In the genomic region with DNA sequence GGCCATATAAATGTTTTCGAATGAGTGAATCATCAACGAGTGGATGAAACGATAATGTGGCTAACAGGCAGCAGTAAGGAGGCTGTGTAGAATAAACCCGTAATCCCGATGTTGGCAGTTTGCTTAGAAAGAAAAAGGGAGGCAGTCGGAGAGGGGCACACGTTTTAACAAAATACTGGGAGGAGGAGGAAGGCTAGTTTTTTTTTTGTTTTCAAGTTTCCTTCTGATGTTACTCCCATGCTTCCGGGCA, we compare ENCODE assay signal across 8 cellular contexts. TPM values are rescaled to one million over a fixed set of nuclear protein-coding genes. Genes with fewer than 3 reads are reported as not detected.
DNase-seq lines count a peak whose midpoint lies in the region; ATAC-seq and TF ChIP-seq lines count a peak whose summit lies in the region.

No MANE protein-coding gene starts in this region.

- peaks cover 19% of the 10 kb centered on the region for H3K79me2 ChIP-seq in neural cell (replicated peaks; ENCODE audit: insufficient read depth, low read length)

- peak overlapping the region; percentile 62 for H3K9ac ChIP-seq in neural cell (ENCODE audit: low read length)

- H3K27ac Mint-ChIP-seq in CD4-positive, alpha-beta T cell: peak overlapping the region; percentile 93

- H3K9me3 Mint-ChIP-seq in CD4-positive, alpha-beta T cell: no peaks in the 10 kb centered on the region

- no peak for TF ChIP-seq CTCF in CD4-positive, alpha-beta T cell (IDR thresholded peaks at IDR 0.05)
- TF ChIP-seq CTCF in NB4 (IDR thresholded peaks at IDR 0.05; ENCODE audit: low read depth, low read length) (no peak), neural cell (IDR thresholded peaks at IDR 0.05; ENCODE audit: poor library complexity, severe bottlenecking) (no peak)

- H3K36me3 ChIP-seq in ectodermal cell (ENCODE audit: control insufficient read depth, insufficient read depth, low read length) (peaks cover 5% of the 10 kb centered on the region), neural cell (ENCODE audit: insufficient read depth, low read length) (no peaks in the 10 kb centered on the region)

- H3K4me3 ChIP-seq in NB4 (ENCODE audit: low read depth, low read length) (peak overlapping the region; percentile 96), ectodermal cell (ENCODE audit: insufficient read depth, low read depth, low read length) (peak overlapping the region; percentile 84), neural cell (ENCODE audit: low read length) (peak overlapping the region; percentile 100)

- H3K36me3 Mint-ChIP-seq in CD4-positive, alpha-beta T cell (ENCODE audit: low read depth): peaks cover 30% of the 10 kb centered on the region

- TF ChIP-seq EP300 in neural cell (conservative IDR thresholded peaks at IDR 0.05; ENCODE audit: poor library complexity, severe bottlenecking): no peak

- H4K20me1 ChIP-seq in neural cell (ENCODE audit: insufficient read depth): no peaks in the 10 kb centered on the region

- CTCF ChIA-PET in CD4-positive, alpha-beta T cell (lab: Charles Lee): interaction anchor here (0.9 to 1.8 kb wide), 2 partner anchors 14 to 365 kb away, joined by 3 to 6 read pairs; no protein-coding TSS in a partner anchor

- POLR2A ChIA-PET in CD4-positive, alpha-beta T cell (lab: Charles Lee): interaction anchor here (0.7 to 1.3 kb wide), 12 partner anchors 12 to 1045 kb away, joined by 3 to 8 read pairs (median 4); partner anchors contain the start of genes FBXO11 and MSH6

- no peaks in the 10 kb centered on the region for H3F3A ChIP-seq in neural cell (ENCODE audit: insufficient read depth, low read length, poor library complexity, severe bottlenecking)

- no peaks in the 10 kb centered on the region for H3K27me3 Mint-ChIP-seq in CD4-positive, alpha-beta T cell

- H3K4me3 Mint-ChIP-seq in CD4-positive, alpha-beta T cell: peak overlapping the region; percentile 99

- H3K9me3 ChIP-seq in CD4-positive, alpha-beta T cell (ENCODE audit: control insufficient read depth, low read length): no peaks in the 10 kb centered on the region
- H3K9me3 ChIP-seq in ectodermal cell (ENCODE audit: control insufficient read depth, low read length) (no peaks in the 10 kb centered on the region), neural cell (ENCODE audit: low read length) (no peaks in the 10 kb centered on the region)

- no peaks in the 10 kb centered on the region for H3K4me1 ChIP-seq in ectodermal cell (ENCODE audit: control insufficient read depth, insufficient read depth, low read length)

- TF ChIP-seq POLR2A in NB4 (IDR thresholded peaks at IDR 0.05; ENCODE audit: extremely low read depth, insufficient read length): no peak

- H3K4me2 ChIP-seq in neural cell (ENCODE audit: low read length): peak overlapping the region; percentile 50

- no peak for DNase-seq in CD4-positive, alpha-beta T cell
- DNase-seq in NB4 (ENCODE audit: low read depth) (no peak), NCI-H524 (lab: John Stamatoyannopoulos, UW) (no peak), epidermal melanocyte (ENCODE audit: insufficient read length, low spot score) (no peak), ureter (ENCODE audit: low spot score) (no peak), retina (no peak)

- no peak for TF ChIP-seq RAD21 in neural cell (conservative IDR thresholded peaks at IDR 0.05)

- H3K9me2 ChIP-seq in neural cell (ENCODE audit: insufficient read depth, low read length): no peaks in the 10 kb centered on the region

- peak; percentile 0 for ATAC-seq in CD4-positive, alpha-beta T cell (ENCODE audit: poor library complexity)

- 10 to 12% methylated on average over 8 of the region's 8 CpGs for WGBS in ectodermal cell, 2 experiments

- H3K27me3 ChIP-seq in CD4-positive, alpha-beta T cell (ENCODE audit: control insufficient read depth, insufficient read depth, low read length): no peaks in the 10 kb centered on the region
- H3K27me3 ChIP-seq in ectodermal cell (ENCODE audit: control insufficient read depth, insufficient read depth, low read length, poor library complexity, severe bottlenecking): no peaks in the 10 kb centered on the region
- no peaks in the 10 kb centered on the region for H3K27me3 ChIP-seq in neural cell (ENCODE audit: insufficient read depth, low read depth, low read length)

- peaks cover 37% of the 10 kb centered on the region for H3K4me1 Mint-ChIP-seq in CD4-positive, alpha-beta T cell (ENCODE audit: low read depth)

- peak overlapping the region; percentile 48 for H2AFZ ChIP-seq in neural cell (ENCODE audit: low read depth, low read length)

- intact Hi-C loops in CD4-positive, alpha-beta T cell (cut with DNase I, micrococcal nuclease): loop anchor here in 1 of 2 experiments (2.0 to 10.0 kb wide), 3 partner anchors 380 to 1032 kb away; partner anchors contain the start of genes MCFD2 and MSH6

- H3K27ac ChIP-seq in CD4-positive, alpha-beta T cell (ENCODE audit: low read depth, low read length): peak overlapping the region; percentile 26
- H3K27ac ChIP-seq in ectodermal cell (ENCODE audit: insufficient read depth, low read depth, low read length, poor library complexity, severe bottlenecking): peak overlapping the region; percentile 63
- H3K27ac ChIP-seq in neural cell (ENCODE audit: low read length): peak overlapping the region; percentile 72

TF ChIP-seq in neural cell, 6 proteins besides CTCF, POLR2A, EP300 and RAD21:
- TF ChIP-seq POLR2AphosphoS5 (IDR thresholded peaks at IDR 0.05) (no peak), TAF1 (IDR thresholded peaks at IDR 0.05; ENCODE audit: low read depth) (no peak), SMC3 (conservative IDR thresholded peaks at IDR 0.05; ENCODE audit: poor library complexity) (no peak), EZH2 (IDR thresholded peaks at IDR 0.05; ENCODE audit: borderline replicate concordance, insufficient read depth, low read length, poor library complexity, severe bottlenecking) (no peak), MXI1 (conservative IDR thresholded peaks at IDR 0.05; ENCODE audit: poor library complexity, severe bottlenecking) (no peak)
- TF ChIP-seq, protein P1, sequence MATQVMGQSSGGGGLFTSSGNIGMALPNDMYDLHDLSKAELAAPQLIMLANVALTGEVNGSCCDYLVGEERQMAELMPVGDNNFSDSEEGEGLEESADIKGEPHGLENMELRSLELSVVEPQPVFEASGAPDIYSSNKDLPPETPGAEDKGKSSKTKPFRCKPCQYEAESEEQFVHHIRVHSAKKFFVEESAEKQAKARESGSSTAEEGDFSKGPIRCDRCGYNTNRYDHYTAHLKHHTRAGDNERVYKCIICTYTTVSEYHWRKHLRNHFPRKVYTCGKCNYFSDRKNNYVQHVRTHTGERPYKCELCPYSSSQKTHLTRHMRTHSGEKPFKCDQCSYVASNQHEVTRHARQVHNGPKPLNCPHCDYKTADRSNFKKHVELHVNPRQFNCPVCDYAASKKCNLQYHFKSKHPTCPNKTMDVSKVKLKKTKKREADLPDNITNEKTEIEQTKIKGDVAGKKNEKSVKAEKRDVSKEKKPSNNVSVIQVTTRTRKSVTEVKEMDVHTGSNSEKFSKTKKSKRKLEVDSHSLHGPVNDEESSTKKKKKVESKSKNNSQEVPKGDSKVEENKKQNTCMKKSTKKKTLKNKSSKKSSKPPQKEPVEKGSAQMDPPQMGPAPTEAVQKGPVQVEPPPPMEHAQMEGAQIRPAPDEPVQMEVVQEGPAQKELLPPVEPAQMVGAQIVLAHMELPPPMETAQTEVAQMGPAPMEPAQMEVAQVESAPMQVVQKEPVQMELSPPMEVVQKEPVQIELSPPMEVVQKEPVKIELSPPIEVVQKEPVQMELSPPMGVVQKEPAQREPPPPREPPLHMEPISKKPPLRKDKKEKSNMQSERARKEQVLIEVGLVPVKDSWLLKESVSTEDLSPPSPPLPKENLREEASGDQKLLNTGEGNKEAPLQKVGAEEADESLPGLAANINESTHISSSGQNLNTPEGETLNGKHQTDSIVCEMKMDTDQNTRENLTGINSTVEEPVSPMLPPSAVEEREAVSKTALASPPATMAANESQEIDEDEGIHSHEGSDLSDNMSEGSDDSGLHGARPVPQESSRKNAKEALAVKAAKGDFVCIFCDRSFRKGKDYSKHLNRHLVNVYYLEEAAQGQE (IDR thresholded peaks at IDR 0.05; ENCODE audit: borderline replicate concordance): no peak

RNA-seq across cellular contexts. Expression of gene MSH2, which starts 0.5 kb away (rescaled TPM):
- total RNA-seq in CD4-positive, alpha-beta T cell: 1 to 10 TPM; 7.1 to 8.2 TPM
- polyA plus RNA-seq in ectodermal cell (2013, experiment 1 of 4): 104 TPM
- 109 TPM for polyA plus RNA-seq in ectodermal cell (2013, experiment 2 of 4)
- 72.4 TPM for polyA plus RNA-seq in ectodermal cell (2013, experiment 3 of 4)
- 78.1 TPM for polyA plus RNA-seq in ectodermal cell (2013, experiment 4 of 4)
- 93.3 and 105 TPM in 2 replicates for polyA plus RNA-seq in neural cell
- polyA minus RNA-seq in neural cell: 141 and 155 TPM in 2 replicates
- total RNA-seq in ureter: 18.6 TPM

RNA-seq across cellular contexts. Expression of gene EPCAM, which starts 33.4 kb away (rescaled TPM):
- not detected for total RNA-seq in CD4-positive, alpha-beta T cell
- polyA plus RNA-seq in ectodermal cell (2013, experiment 1 of 4): 3.5 TPM
- polyA plus RNA-seq in ectodermal cell (2013, experiment 2 of 4): 2.2 TPM
- polyA plus RNA-seq in ectodermal cell (2013, experiment 3 of 4): 2.5 TPM
- polyA plus RNA-seq in ectodermal cell (2013, experiment 4 of 4): 2.3 TPM
- polyA plus RNA-seq in neural cell: 4.8 and 7.7 TPM in 2 replicates
- 2.7 and 5.3 TPM in 2 replicates for polyA minus RNA-seq in neural cell
- 59.9 TPM for total RNA-seq in ureter

Comparison
In these comparisons a context has a peak if more than half of its experiments do, and no peak if none do; other contexts are left out.
1. RNA of gene EPCAM, which starts 33.4 kb away (total RNA-seq): 59.9 TPM in ureter (single experiment); not detected in CD4-positive, alpha-beta T cell; every median in the first group is over 10 times any median in the second.
2. Peak in every context shown above with its lines, with median percentiles within 50 percentile points of each other: H3K27ac ChIP-seq and H3K4me3 ChIP-seq.